In genomic region chr6:169381988-169382387, GRCh38 we compare ENCODE assay signal across 27 cellular contexts.
"Had no signal": no experiment of that assay in that cellular context is flagged by ENCODE, and none has a peak within 500 bp of the region (broad histone marks: within the 10 kb centered on the region; RNA-seq: fewer than 3 reads in every experiment).

No MANE protein-coding gene starts in this region.

- H3K4me3 ChIP-seq: ovary, psoas muscle, right lobe of liver, sigmoid colon, stomach, thoracic aorta, thyroid gland, tibial nerve, upper lobe of left lung, uterus had no signal

- H2AFZ ChIP-seq: parathyroid adenoma had no signal

- DNase-seq: naive B cell; naive thymus-derived CD8-positive, alpha-beta T cell; nephron progenitor cell; occipital lobe; ovary; posterior cingulate gyrus; psoas muscle; right cardiac atrium; right lobe of liver; sigmoid colon; small intestine; stimulated activated CD4-positive, alpha-beta T cell treated with anti-CD3 and anti-CD28 coated beads, Interleukin-15, amount 100 ng/mL, for 24 hours; stimulated activated CD4-positive, alpha-beta T cell treated with anti-CD3 and anti-CD28 coated beads, Interleukin-2, amount 100 ng/mL, for 24 hours; stimulated activated CD4-positive, alpha-beta T cell treated with anti-CD3 and anti-CD28 coated beads, Interleukin-2, amount 100 ng/mL, for 48 hours; stimulated activated CD4-positive, alpha-beta T cell treated with anti-CD3 and anti-CD28 coated beads, Interleukin-4, amount 100 ng/mL, for 24 hours; stimulated activated naive B cell treated with anti-CD40 and anti-IgM and Interleukin-4, amounts not matched to agents 10 μg/mL and 1 μg/mL and 100 μg/mL, for 72 hours; stimulated activated naive CD4-positive, alpha-beta T cell treated with Interleukin-2 at 50 U/mL for 16 hours; stomach; thyroid gland; upper lobe of left lung; uterus had no signal

- ATAC-seq: naive thymus-derived CD8-positive, alpha-beta T cell; natural killer cell treated with Interleukin-12 subunit alpha and Interleukin-12 subunit beta and Interleukin-15 and Interleukin-18, amount 100 ng/mL, for 72 hours; psoas muscle; right cardiac atrium; right lobe of liver; stimulated activated effector memory CD8-positive, alpha-beta T cell treated with anti-CD3 and anti-CD28 coated beads, Interleukin-12 subunit alpha, Interleukin-12 subunit beta, amount 100 ng/mL, for 72 hours; stimulated activated naive B cell treated with anti-CD40 and anti-IgM and Interleukin-4, amounts not matched to agents 10 μg/mL and 1 μg/mL and 100 μg/mL, for 72 hours had no signal

- H3K27me3 ChIP-seq: neutrophil, ovary, right lobe of liver, sigmoid colon, stomach, thyroid gland, tibial nerve, upper lobe of left lung, uterus had no signal

- H3K9me3 ChIP-seq: neutrophil, ovary, psoas muscle, right lobe of liver, sigmoid colon, stomach, thoracic aorta, thyroid gland, tibial nerve, upper lobe of left lung, uterus had no signal

- H3K36me3 ChIP-seq: neutrophil, ovary, right lobe of liver, sigmoid colon, stomach, thoracic aorta, thyroid gland, tibial nerve, upper lobe of left lung, uterus had no signal

- H3K27ac ChIP-seq: neutrophil, ovary, parathyroid adenoma, psoas muscle, right lobe of liver, sigmoid colon, stomach, thoracic aorta, thyroid gland, tibial nerve, upper lobe of left lung, uterus had no signal

- H3K4me1 ChIP-seq: parathyroid adenoma, psoas muscle, right lobe of liver, stomach, thyroid gland, upper lobe of left lung, uterus had no signal

- H3K9ac ChIP-seq: parathyroid adenoma had no signal
